1 cellular context compared by ENCODE assay signal in genomic region chr21:36004441-36004840, GRCh38.
TF ChIP-seq lines count a peak whose summit lies in the region.

No MANE protein-coding gene starts in this region.

TF ChIP-seq in K562, 482 proteins besides CTCF, POLR2A, EP300 and RAD21:
- no peak for TF ChIP-seq E2F4 (CRISPR knock-in tag; IDR thresholded peaks at IDR 0.05; ENCODE audit: low read depth)
- no peak for TF ChIP-seq MLX (CRISPR knock-in tag; conservative IDR thresholded peaks at IDR 0.05)
- TF ChIP-seq ARID4B (CRISPR knock-in tag; IDR thresholded peaks at IDR 0.05) = no peak
- TF ChIP-seq TBP (optimal IDR thresholded peaks at IDR 0.05; ENCODE audit: low read depth, low read length) = no peak
- no peak for TF ChIP-seq KDM2B (CRISPR knock-in tag; IDR thresholded peaks at IDR 0.05)
- TF ChIP-seq ZNF507 (tag; conservative IDR thresholded peaks at IDR 0.05) = no peak
- no peak for TF ChIP-seq ATF6 (CRISPR knock-in tag; IDR thresholded peaks at IDR 0.05)
- TF ChIP-seq FOXA3 (CRISPR knock-in tag; conservative IDR thresholded peaks at IDR 0.05 in 1 of 2, IDR thresholded peaks at IDR 0.05 in 1 of 2) = no peak
- TF ChIP-seq STAT5A (IDR thresholded peaks at IDR 0.05; ENCODE audit: borderline replicate concordance, low read length) = no peak
- TF ChIP-seq ZNF778 (CRISPR knock-in tag; IDR thresholded peaks at IDR 0.05) = no peak
- no peak for TF ChIP-seq NR2C2 (CRISPR knock-in tag; IDR thresholded peaks at IDR 0.05)
- TF ChIP-seq NR2C2 (tag; IDR thresholded peaks at IDR 0.05) = no peak
- TF ChIP-seq GATA2 (CRISPR knock-in tag; IDR thresholded peaks at IDR 0.05) = no peak
